ENCODE assay signal across 8 cellular contexts in genomic region chr1:37795340-37796110, GRCh38. TPM values are rescaled to one million over a fixed set of nuclear protein-coding genes. Genes with fewer than 3 reads are reported as not detected.
A peak's percentile ranks its signal among the peaks of the same experiment; 100 is the strongest.
DNase-seq lines count a peak whose midpoint lies in the region; ATAC-seq and TF ChIP-seq lines count a peak whose summit lies in the region.

No MANE protein-coding gene starts in this region.

- no peak overlapping the region for H3K27ac ChIP-seq in WERI-Rb-1
- H3K27ac ChIP-seq in sigmoid colon: no peak overlapping the region

- WGBS in sigmoid colon, 2 donors: 23 to 33% methylated on average over 22 of the region's 22 CpGs

- H3K9me3 Mint-ChIP-seq in IgD-negative memory B cell (no peaks in the 10 kb centered on the region), endothelial cell (ENCODE audit: unreplicated experiment) (no peaks in the 10 kb centered on the region)

- peaks cover 0 to 21% (median 20%) of the 10 kb centered on the region in 4 donors for H3K4me1 ChIP-seq in sigmoid colon

- H3K27me3 Mint-ChIP-seq in IgD-negative memory B cell: peaks cover 4% of the 10 kb centered on the region
- H3K27me3 Mint-ChIP-seq in endothelial cell (ENCODE audit: unreplicated experiment): peaks cover 14% of the 10 kb centered on the region

- peak; percentile 74 for DNase-seq in CD1c-positive myeloid dendritic cell (ENCODE audit: extremely low spot score)
- no peak for DNase-seq in WERI-Rb-1
- peak; percentile 71 for DNase-seq in endothelial cell (ENCODE audit: low spot score)
- peak; percentile 58 for DNase-seq in mucosa of gallbladder (ENCODE audit: low spot score)
- DNase-seq in sigmoid colon: no peak

- ATAC-seq in HG03139 (IDR thresholded peaks at IDR 0.05; ENCODE audit: unreplicated experiment): no peak
- no peak for ATAC-seq in GM18502 (IDR thresholded peaks at IDR 0.05; ENCODE audit: poor library complexity, unreplicated experiment)

- no peak for TF ChIP-seq EP300 in sigmoid colon (IDR thresholded peaks at IDR 0.05)

- H3K27ac Mint-ChIP-seq in IgD-negative memory B cell (peak overlapping the region in 1 of 3 donors; percentile 18), endothelial cell (ENCODE audit: unreplicated experiment) (no peak overlapping the region)

- H3K4me3 Mint-ChIP-seq in IgD-negative memory B cell: peak overlapping the region; percentile 49 to 92 (median 82)
- peak overlapping the region; percentile 43 for H3K4me3 Mint-ChIP-seq in endothelial cell (ENCODE audit: unreplicated experiment)

- no peaks in the 10 kb centered on the region for H3K9me3 ChIP-seq in WERI-Rb-1 (ENCODE audit: severe bottlenecking)
- no peaks in the 10 kb centered on the region for H3K9me3 ChIP-seq in sigmoid colon

- peaks cover 9 to 12% (median 11%) of the 10 kb centered on the region in 3 donors for H3K4me1 Mint-ChIP-seq in IgD-negative memory B cell
- H3K4me1 Mint-ChIP-seq in endothelial cell (ENCODE audit: unreplicated experiment): no peaks in the 10 kb centered on the region

- H3K27me3 ChIP-seq in WERI-Rb-1 (ENCODE audit: insufficient read depth, low read depth, severe bottlenecking): no peaks in the 10 kb centered on the region
- H3K27me3 ChIP-seq in sigmoid colon: no peaks in the 10 kb centered on the region

- TF ChIP-seq CTCF in WERI-Rb-1 (IDR thresholded peaks at IDR 0.05; ENCODE audit: low read depth, low read length): no peak
- TF ChIP-seq CTCF in endothelial cell (IDR thresholded peaks at IDR 0.05; ENCODE audit: unreplicated experiment): no peak
- TF ChIP-seq CTCF in sigmoid colon (IDR thresholded peaks at IDR 0.05): no peak

- TF ChIP-seq POLR2A in sigmoid colon (IDR thresholded peaks at IDR 0.05): no peak

- H3K36me3 ChIP-seq in WERI-Rb-1: peaks cover 51% of the 10 kb centered on the region
- H3K36me3 ChIP-seq in sigmoid colon: peaks cover 0 to 13% (median 0%) of the 10 kb centered on the region in 4 donors

- peak overlapping the region; percentile 70 for H3K4me3 ChIP-seq in WERI-Rb-1 (ENCODE audit: low read depth, low read length)
- peak overlapping the region in 1 of 4 donors; percentile 60 for H3K4me3 ChIP-seq in sigmoid colon

- intact Hi-C loops in sigmoid colon (cut with DNase I): no loop called here

- peaks cover 6% of the 10 kb centered on the region for H3K36me3 Mint-ChIP-seq in IgD-negative memory B cell
- H3K36me3 Mint-ChIP-seq in endothelial cell (ENCODE audit: low read depth, unreplicated experiment): peaks cover 4% of the 10 kb centered on the region

RNA-seq across cellular contexts. Expression of gene MANEAL, which starts 1.9 kb away (rescaled TPM):
- polyA plus RNA-seq in IgD-negative memory B cell: 2.7 TPM
- 0.36 TPM for total RNA-seq in endothelial cell (ENCODE audit: unreplicated experiment)
- 6.9 TPM for total RNA-seq in mucosa of gallbladder
- 1 to 10 TPM; 1.1 to 1.8 (median 1.4) TPM for total RNA-seq in sigmoid colon
- 1 to 10 TPM in 2 of 3 donors, under 1 TPM in 1; 0.60 to 5.2 (median 1.2) TPM for polyA plus RNA-seq in sigmoid colon

RNA-seq across cellular contexts. Expression of gene C1orf122, which starts 12.1 kb away (rescaled TPM):
- 30.6 TPM for polyA plus RNA-seq in IgD-negative memory B cell
- 29.4 TPM for total RNA-seq in endothelial cell (ENCODE audit: unreplicated experiment)
- total RNA-seq in mucosa of gallbladder: 69.6 TPM
- total RNA-seq in sigmoid colon: 100 to 1,000 TPM in 1 of 4 donors, 10 to 100 TPM in 3; 61.9 to 105 (median 90.8) TPM
- polyA plus RNA-seq in sigmoid colon: 10 to 100 TPM; 43.2 to 54.6 (median 51.1) TPM

RNA-seq across cellular contexts. Expression of gene YRDC, which starts 12.5 kb away (rescaled TPM):
- polyA plus RNA-seq in IgD-negative memory B cell (14.9 TPM), sigmoid colon (10 to 100 TPM; 14.4 to 19.0 (median 15.5) TPM)
- total RNA-seq in endothelial cell (ENCODE audit: unreplicated experiment) (11.9 TPM), mucosa of gallbladder (11.5 TPM), sigmoid colon (10 to 100 TPM in 2 of 4 donors, 1 to 10 TPM in 2; 4.4 to 12.4 (median 9.5) TPM)

RNA-seq across cellular contexts. Expression of gene EPHA10, which starts 30.6 kb away (rescaled TPM):
- polyA plus RNA-seq in IgD-negative memory B cell: not detected
- total RNA-seq in endothelial cell (ENCODE audit: unreplicated experiment): 0.13 TPM
- 8.5 TPM for total RNA-seq in mucosa of gallbladder
- total RNA-seq in sigmoid colon: under 1 TPM; 0.14 to 0.83 (median 0.52) TPM
- 10 to 100 TPM in 1 of 3 donors, 1 to 10 TPM in 2; 5.4 to 33.3 (median 7.6) TPM for polyA plus RNA-seq in sigmoid colon

Comparison
In these comparisons a context has a peak if more than half of its experiments do, and no peak if none do; other contexts are left out.
1. DNase-seq: peak in CD1c-positive myeloid dendritic cell (single experiment), endothelial cell (single experiment) and mucosa of gallbladder (single experiment); none in WERI-Rb-1 (single experiment) and sigmoid colon (single experiment).